In genomic region chr17:47066841-47067682, GRCh38 we compare ENCODE assay signal across 8 cellular contexts.
DNase-seq lines count a peak whose midpoint lies in the region; ATAC-seq and TF ChIP-seq lines count a peak whose summit lies in the region.

No MANE protein-coding gene starts in this region.

- H3K27ac Mint-ChIP-seq in activated CD4-positive, alpha-beta T cell treated with anti-CD3 and anti-CD28 coated beads for 36 hours: peak overlapping the region; percentile 95

- peak; percentile 94 for TF ChIP-seq POLR2A in GM18526 (IDR thresholded peaks at IDR 0.05; ENCODE audit: extremely low read depth, insufficient read length)

- peak; percentile 75 for DNase-seq in 8988T
- DNase-seq in NCI-H524 (lab: John Stamatoyannopoulos, UW): peak; percentile 90 to 93
- DNase-seq in activated CD4-positive, alpha-beta T cell treated with anti-CD3 and anti-CD28 coated beads for 36 hours: peak; percentile 90
- peak; percentile 90 for DNase-seq in kidney tubule cell (ENCODE audit: low spot score)
- peak; percentile 38 to 50 for DNase-seq in stimulated activated CD4-positive, alpha-beta T cell treated with anti-CD3 and anti-CD28 coated beads, Interleukin-1b, Interleukin-23, amount 100 ng/mL, for 1 hour (ENCODE audit: low read depth in 2 of 2)

- no peaks in the 10 kb centered on the region for H3K27me3 Mint-ChIP-seq in activated CD4-positive, alpha-beta T cell treated with anti-CD3 and anti-CD28 coated beads for 36 hours

- H3K9me3 Mint-ChIP-seq in activated CD4-positive, alpha-beta T cell treated with anti-CD3 and anti-CD28 coated beads for 36 hours (ENCODE audit: low read depth): no peaks in the 10 kb centered on the region

- CTCF ChIA-PET in activated CD4-positive, alpha-beta T cell treated with anti-CD3 and anti-CD28 coated beads for 36 hours (lab: Charles Lee): interaction anchor here (0.8 kb wide), 1 partner anchor 256 kb away, joined by 3 read pairs; no protein-coding TSS in a partner anchor

- H3K4me3 Mint-ChIP-seq in activated CD4-positive, alpha-beta T cell treated with anti-CD3 and anti-CD28 coated beads for 36 hours: peak overlapping the region; percentile 83

- H3K36me3 Mint-ChIP-seq in activated CD4-positive, alpha-beta T cell treated with anti-CD3 and anti-CD28 coated beads for 36 hours (ENCODE audit: low read depth): peaks cover 16% of the 10 kb centered on the region

- H3K4me1 Mint-ChIP-seq in activated CD4-positive, alpha-beta T cell treated with anti-CD3 and anti-CD28 coated beads for 36 hours: peaks cover 30% of the 10 kb centered on the region

- H3K27ac ChIP-seq in cingulate gyrus (ENCODE audit: low read depth, low read length): peak overlapping the region; percentile 80

- POLR2A ChIA-PET in activated CD4-positive, alpha-beta T cell treated with anti-CD3 and anti-CD28 coated beads for 36 hours (lab: Charles Lee): interaction anchor here (0.6 to 0.7 kb wide), 2 partner anchors 8 to 124 kb away, joined by 4 to 19 read pairs; no protein-coding TSS in a partner anchor

- peak; percentile 84 for ATAC-seq in HG03354 (IDR thresholded peaks at IDR 0.05; ENCODE audit: poor library complexity, severe bottlenecking, unreplicated experiment)
- ATAC-seq in activated CD4-positive, alpha-beta T cell treated with anti-CD3 and anti-CD28 coated beads for 36 hours: peak; percentile 96

- intact Hi-C loops in activated CD4-positive, alpha-beta T cell treated with anti-CD3 and anti-CD28 coated beads for 36 hours (cut with DNase I, micrococcal nuclease): loop anchor here (1.0 to 5.0 kb wide), 5 partner anchors 33 to 582 kb away; partner anchors contain the start of genes CDC27 (in 1 of the 2), GOSR2 (in 1 of the 2) and KPNB1 (in 1 of the 2)

Comparison
In these comparisons a context has a peak if more than half of its experiments do, and no peak if none do; other contexts are left out.
1. Peak in every context shown above with its lines: DNase-seq, ATAC-seq and H3K27ac ChIP-seq.